1 cellular context compared by ENCODE assay signal in genomic region chr10:46057927-46058326, GRCh38. TPM values are rescaled to one million over a fixed set of nuclear protein-coding genes. Genes with fewer than 3 reads are reported as not detected.
"Had no signal": no experiment of that assay in that cellular context is flagged by ENCODE, and none has a peak within 500 bp of the region (broad histone marks: within the 10 kb centered on the region; RNA-seq: fewer than 3 reads in every experiment).

No MANE protein-coding gene starts in this region.

RNA-seq across cellular contexts. Expression of gene MSMB, which starts 11.9 kb away (rescaled TPM):
- total RNA-seq: G401 had no signal
